ENCODE assay signal across 8 cellular contexts in genomic region chr17:15999974-16000827, GRCh38. TPM values are rescaled to one million over a fixed set of nuclear protein-coding genes. Genes with fewer than 3 reads are reported as not detected.
DNase-seq lines count a peak whose midpoint lies in the region; ATAC-seq and TF ChIP-seq lines count a peak whose summit lies in the region.

No MANE protein-coding gene starts in this region.

- H3K27ac ChIP-seq in PC-3 (ENCODE audit: low read length) (peak overlapping the region; percentile 88), colonic mucosa (peak overlapping the region; percentile 87)

- H3K9ac ChIP-seq in PC-3 (ENCODE audit: low read length) (peak overlapping the region; percentile 92), colonic mucosa (ENCODE audit: low read depth in 2 of 2, low read length in 2 of 2) (peak overlapping the region; percentile 79 to 92)

- peaks cover 88% of the 10 kb centered on the region for H3K79me2 ChIP-seq in PC-3 (ENCODE audit: low read length)

- H3K36me3 ChIP-seq in PC-3 (ENCODE audit: low read depth, low read length) (peaks cover 44% of the 10 kb centered on the region), colonic mucosa (peaks cover 12% of the 10 kb centered on the region)

- H3K36me3 Mint-ChIP-seq in memory B cell (peaks cover 24% of the 10 kb centered on the region), type B pancreatic cell (peaks cover 32% of the 10 kb centered on the region)

- peak overlapping the region; percentile 89 for H3K4me2 ChIP-seq in PC-3 (ENCODE audit: low read length)

- peak; percentile 33 for ATAC-seq in GM18517 (IDR thresholded peaks at IDR 0.05; ENCODE audit: unreplicated experiment)
- ATAC-seq in HG03064 (IDR thresholded peaks at IDR 0.05; ENCODE audit: low read depth, unreplicated experiment), result peak; percentile 30
- peak; percentile 36 for ATAC-seq in PC-3
- ATAC-seq in memory B cell (ENCODE audit: low read depth), result peak; percentile 17

- no peaks in the 10 kb centered on the region for H3K9me3 ChIP-seq in PC-3 (ENCODE audit: low read length)
- no peaks in the 10 kb centered on the region for H3K9me3 ChIP-seq in colonic mucosa

- H3K4me3 Mint-ChIP-seq in memory B cell, result peak overlapping the region; percentile 96
- H3K4me3 Mint-ChIP-seq in type B pancreatic cell, result peak overlapping the region; percentile 92

- no peak overlapping the region for H2AFZ ChIP-seq in PC-3 (ENCODE audit: low read length)

- H3K27me3 Mint-ChIP-seq in memory B cell (no peaks in the 10 kb centered on the region), type B pancreatic cell (no peaks in the 10 kb centered on the region)

- POLR2A ChIA-PET in PC-3 (lab: Charles Lee; ENCODE audit: unreplicated experiment), result interaction anchor here (0.6 kb wide), 3 partner anchors 53 to 350 kb away, joined by 4 to 10 read pairs (median 6); no protein-coding TSS in a partner anchor

- H4K20me1 ChIP-seq in PC-3 (ENCODE audit: low read length), result peaks cover 50% of the 10 kb centered on the region

- H3K9me2 ChIP-seq in PC-3 (replicated peaks; ENCODE audit: low read length), result no peaks in the 10 kb centered on the region

- H3K4me3 ChIP-seq in PC-3 (ENCODE audit: low read length) (peak overlapping the region; percentile 94), colonic mucosa (peak overlapping the region; percentile 78)

- TF ChIP-seq CTCF in PC-3 (conservative IDR thresholded peaks at IDR 0.05; ENCODE audit: low read depth, low read length) (no peak), colonic mucosa (IDR thresholded peaks at IDR 0.05) (no peak), type B pancreatic cell (conservative IDR thresholded peaks at IDR 0.05) (no peak)

- H3K9me3 Mint-ChIP-seq in memory B cell, result no peaks in the 10 kb centered on the region
- H3K9me3 Mint-ChIP-seq in type B pancreatic cell, result no peaks in the 10 kb centered on the region

- CTCF ChIA-PET in PC-3 (lab: Charles Lee), result no interaction called here

- BruUV-seq in PC-3 (replicated peaks; lab: Mats Ljungman, UMichigan), result TSS peak; percentile 36

- intact Hi-C loops in PC-3 (cut with micrococcal nuclease), result loop anchor here (2.0 kb wide), 1 partner anchor 41 kb away; no protein-coding TSS in a partner anchor
- intact Hi-C loops in colonic mucosa (cut with DNase I), result loop anchor here (5.0 kb wide), 1 partner anchor 173 kb away; no protein-coding TSS in a partner anchor

- DNase-seq in AG08395 (ENCODE audit: low spot score), result peak; percentile 41
- peak; percentile 38 for DNase-seq in PC-3
- DNase-seq in colonic mucosa, result no peak
- no peak for DNase-seq in memory B cell (ENCODE audit: low spot score in 2 of 2)
- DNase-seq in type B pancreatic cell (ENCODE audit: extremely low spot score, unreplicated experiment), result no peak
- no peak for DNase-seq in SW 1271 (lab: John Stamatoyannopoulos, UW)

- peaks cover 17% of the 10 kb centered on the region for H3K4me1 Mint-ChIP-seq in memory B cell
- H3K4me1 Mint-ChIP-seq in type B pancreatic cell (ENCODE audit: unreplicated experiment), result peaks cover 12% of the 10 kb centered on the region

- no peaks in the 10 kb centered on the region for H3F3A ChIP-seq in PC-3 (ENCODE audit: low read length, unreplicated experiment)

- H3K27ac Mint-ChIP-seq in memory B cell (peak overlapping the region; percentile 95), type B pancreatic cell (peak overlapping the region; percentile 84)

- H3K4me1 ChIP-seq in PC-3 (ENCODE audit: insufficient read depth, low read length) (peaks cover 38% of the 10 kb centered on the region), colonic mucosa (peaks cover 10% of the 10 kb centered on the region)

- H3K27me3 ChIP-seq in PC-3 (ENCODE audit: low read length), result no peaks in the 10 kb centered on the region
- no peaks in the 10 kb centered on the region for H3K27me3 ChIP-seq in colonic mucosa

RNA-seq across cellular contexts. Expression of gene TTC19, which starts 0.6 kb away (rescaled TPM):
- total RNA-seq in PC-3 (2014; rRNA removed), result 187 and 436 TPM in 2 replicates
- 10 to 100 TPM; 44.5 to 55.2 TPM for total RNA-seq in colonic mucosa
- 43.3 and 46.3 TPM in 2 replicates for total RNA-seq in type B pancreatic cell (ENCODE audit: low replicate concordance)

RNA-seq across cellular contexts. Expression of gene ZSWIM7, which starts 0.7 kb away (rescaled TPM):
- total RNA-seq in PC-3 (2014; rRNA removed) (96.1 and 97.6 TPM in 2 replicates), colonic mucosa (10 to 100 TPM; 17.7 to 18.8 TPM), type B pancreatic cell (ENCODE audit: low replicate concordance) (20.7 and 26.4 TPM in 2 replicates)

RNA-seq across cellular contexts. Expression of gene ADORA2B, which starts 55.3 kb away (rescaled TPM):
- total RNA-seq in PC-3 (2014; rRNA removed) (118 and 130 TPM in 2 replicates), colonic mucosa (10 to 100 TPM; 20.8 to 39.4 TPM), type B pancreatic cell (ENCODE audit: low replicate concordance) (2.0 and 4.0 TPM in 2 replicates)

Comparison
In these comparisons a context has a peak if more than half of its experiments do, and no peak if none do; other contexts are left out.
1. DNase-seq: peak in AG08395 (single experiment) and PC-3 (single experiment); none in colonic mucosa (single experiment), memory B cell (0 of 2), type B pancreatic cell (single experiment) and SW 1271 (0 of 2).
2. Peak in every context shown above with its lines, with median percentiles within 50 percentile points of each other: ATAC-seq.